ENCODE assay signal across 1 cellular context in genomic region chr20:4740774-4741431, GRCh38.
TF ChIP-seq lines count a peak whose summit lies in the region.

No MANE protein-coding gene starts in this region.

TF ChIP-seq in SK-N-SH treated with all-trans-retinoic acid at 6 μM for 48 hours, 23 proteins besides CTCF, POLR2A, EP300 and RAD21 (continued from another document):
- TF ChIP-seq POU6F1 (CRISPR knock-in tag; IDR thresholded peaks at IDR 0.05; ENCODE audit: borderline replicate concordance, low read depth) (no peak), ZC3H10 (CRISPR knock-in tag; IDR thresholded peaks at IDR 0.05) (no peak), ZNF8 (CRISPR knock-in tag; IDR thresholded peaks at IDR 0.05) (no peak), ZFP30 (CRISPR knock-in tag; IDR thresholded peaks at IDR 0.05) (no peak)
